In genomic region chr15:74780983-74781672, GRCh38 we compare ENCODE assay signal across 8 cellular contexts. TPM values are rescaled to one million over a fixed set of nuclear protein-coding genes. Genes with fewer than 3 reads are reported as not detected.
DNase-seq lines count a peak whose midpoint lies in the region; ATAC-seq and TF ChIP-seq lines count a peak whose summit lies in the region.

No MANE protein-coding gene starts in this region.

- H3K4me3 ChIP-seq in coronary artery, result peak overlapping the region; percentile 95

- peak overlapping the region; percentile 85 to 98 (median 92) for H3K4me3 Mint-ChIP-seq in naive thymus-derived CD8-positive, alpha-beta T cell

- peak; percentile 14 to 28 for ATAC-seq in naive thymus-derived CD8-positive, alpha-beta T cell
- no peak for ATAC-seq in HG02981 (IDR thresholded peaks at IDR 0.05; ENCODE audit: unreplicated experiment)

- no peaks in the 10 kb centered on the region for H3K9me3 Mint-ChIP-seq in naive thymus-derived CD8-positive, alpha-beta T cell

- DNase-seq in DMS53 (lab: John Stamatoyannopoulos, UW) (peak; percentile 64), DMS53 treated with DMSO at 0.1 percent for 48 hours (lab: John Stamatoyannopoulos, UW; ENCODE audit: unreplicated experiment) (no peak), RKO (ENCODE audit: low spot score) (peak; percentile 32), coronary artery (ENCODE audit: low spot score) (no peak), DMS79 treated with DMSO at 0.1 percent for 48 hours (lab: John Stamatoyannopoulos, UW) (no peak), C1 segment of cervical spinal cord (lab: John Stamatoyannopoulos, UW) (no peak)
- peak in 5 of 10 donors; percentile 30 to 56 (median 37) for DNase-seq in naive thymus-derived CD8-positive, alpha-beta T cell

- POLR2A ChIA-PET in naive thymus-derived CD8-positive, alpha-beta T cell (lab: Charles Lee), result interaction anchor here (1.0 to 32.7 kb wide), 9 partner anchors 2 to 166 kb away, joined by 3 to 1300 read pairs (median 5); partner anchors contain the start of genes CLK3, CSK, MPI and ULK3

- H3K4me1 Mint-ChIP-seq in naive thymus-derived CD8-positive, alpha-beta T cell, result peaks cover 57 to 83% (median 72%) of the 10 kb centered on the region in 4 donors

- peaks cover 0 to 2% (median 0%) of the 10 kb centered on the region in 5 donors for H3K27me3 Mint-ChIP-seq in naive thymus-derived CD8-positive, alpha-beta T cell

- H3K27ac ChIP-seq in coronary artery, result peak overlapping the region in 1 of 2 donors; percentile 97

- peaks cover 0 to 3% (median 0%) of the 10 kb centered on the region in 3 donors for H3K36me3 Mint-ChIP-seq in naive thymus-derived CD8-positive, alpha-beta T cell

- no peak for TF ChIP-seq CTCF in coronary artery (IDR thresholded peaks at IDR 0.05)

- peak overlapping the region; percentile 93 to 100 (median 98) for H3K27ac Mint-ChIP-seq in naive thymus-derived CD8-positive, alpha-beta T cell

RNA-seq across cellular contexts. Expression of gene CSK, which starts 0.8 kb away (rescaled TPM):
- 100 to 1,000 TPM; 220 TPM for total RNA-seq in naive thymus-derived CD8-positive, alpha-beta T cell
- polyA plus RNA-seq in naive thymus-derived CD8-positive, alpha-beta T cell, result 100 to 1,000 TPM in 1 of 3 donors, 10 to 100 TPM in 2; 70.8 to 124 (median 79.8) TPM

RNA-seq across cellular contexts. Expression of gene LMAN1L, which starts 31.5 kb away (rescaled TPM):
- under 1 TPM; 0.57 to 0.80 TPM for total RNA-seq in naive thymus-derived CD8-positive, alpha-beta T cell
- polyA plus RNA-seq in naive thymus-derived CD8-positive, alpha-beta T cell, result not detected

RNA-seq across cellular contexts. Expression of gene CYP1A2, which starts 32.5 kb away (rescaled TPM):
- total RNA-seq in naive thymus-derived CD8-positive, alpha-beta T cell, result not detected
- not detected for polyA plus RNA-seq in naive thymus-derived CD8-positive, alpha-beta T cell

RNA-seq across cellular contexts. Expression of gene CPLX3, which starts 45.3 kb away (rescaled TPM):
- under 1 TPM; 0.39 to 0.44 TPM for total RNA-seq in naive thymus-derived CD8-positive, alpha-beta T cell
- polyA plus RNA-seq in naive thymus-derived CD8-positive, alpha-beta T cell, result not detected

RNA-seq across cellular contexts. Expression of gene CYP1A1, which starts 55.8 kb away (rescaled TPM):
- total RNA-seq in naive thymus-derived CD8-positive, alpha-beta T cell, result under 1 TPM; 0.18 to 0.27 TPM
- polyA plus RNA-seq in naive thymus-derived CD8-positive, alpha-beta T cell, result not detected

Comparison
In these comparisons a context has a peak if more than half of its experiments do, and no peak if none do; other contexts are left out.
1. DNase-seq: peak in DMS53 (single experiment) and RKO (single experiment); none in DMS53 treated with DMSO at 0.1 percent for 48 hours (single experiment), coronary artery (single experiment), DMS79 treated with DMSO at 0.1 percent for 48 hours (single experiment) and C1 segment of cervical spinal cord (0 of 14).